8 cellular contexts compared by ENCODE assay signal in genomic region chr14:87745507-87746118, GRCh38.
DNase-seq lines count a peak whose midpoint lies in the region; ATAC-seq, FAIRE-seq and TF ChIP-seq lines count a peak whose summit lies in the region.

No MANE protein-coding gene starts in this region.

- no peaks in the 10 kb centered on the region for H3K4me1 Mint-ChIP-seq in activated T-cell treated with anti-CD3 and anti-CD28 coated beads, Interleukin-2, amount 50 U/mL, for 24 hours (ENCODE audit: low read depth)

- no peaks in the 10 kb centered on the region for H3K9me3 ChIP-seq in keratinocyte (ENCODE audit: control insufficient read depth, low read depth, low read length)

- H3K36me3 Mint-ChIP-seq in activated T-cell treated with anti-CD3 and anti-CD28 coated beads, Interleukin-2, amount 50 U/mL, for 24 hours (ENCODE audit: low read depth) = no peaks in the 10 kb centered on the region

- DNase-seq in activated T-cell treated with anti-CD3 and anti-CD28 coated beads for 48 hours (ENCODE audit: low read depth) (peak; percentile 5), keratinocyte (ENCODE audit: low read depth, low spot score) (no peak), G401 (ENCODE audit: low spot score) (no peak), 8988T (no peak)
- no peak for DNase-seq in activated T-cell treated with anti-CD3 and anti-CD28 coated beads, Interleukin-2, amount 50 U/mL, for 24 hours
- DNase-seq in Jurkat, Clone E6-1 (ENCODE audit: low read depth, low spot score) = peak; percentile 14

- H3K79me2 ChIP-seq in keratinocyte (ENCODE audit: control insufficient read depth, insufficient read depth, low read length) = no peaks in the 10 kb centered on the region

- no peak overlapping the region for H3K9ac ChIP-seq in keratinocyte (ENCODE audit: control insufficient read depth, extremely low read depth, insufficient read depth, low read length)

- no peaks in the 10 kb centered on the region for H4K20me1 ChIP-seq in keratinocyte (ENCODE audit: control insufficient read depth, extremely low read depth, insufficient read depth, low read length)

- no peaks in the 10 kb centered on the region for H3K36me3 ChIP-seq in keratinocyte (ENCODE audit: control insufficient read depth in 2 of 2, extremely low read depth in 1 of 2, insufficient read depth in 2 of 2, low read length in 2 of 2)

- peaks cover 2% of the 10 kb centered on the region for H3K27me3 Mint-ChIP-seq in activated T-cell treated with anti-CD3 and anti-CD28 coated beads, Interleukin-2, amount 50 U/mL, for 24 hours

- no peak overlapping the region for H3K4me3 Mint-ChIP-seq in activated T-cell treated with anti-CD3 and anti-CD28 coated beads, Interleukin-2, amount 50 U/mL, for 24 hours

- H3K27ac ChIP-seq in keratinocyte (ENCODE audit: control insufficient read depth, insufficient read depth, low read length) = no peak overlapping the region

- no peaks in the 10 kb centered on the region for H3K9me1 ChIP-seq in keratinocyte (ENCODE audit: control insufficient read depth, extremely low read depth, insufficient read depth, low read length)

- H3K4me1 ChIP-seq in keratinocyte (ENCODE audit: control insufficient read depth, extremely low read depth, insufficient read depth, low read length) = no peaks in the 10 kb centered on the region

- no peak overlapping the region for H2AFZ ChIP-seq in keratinocyte (ENCODE audit: control insufficient read depth, low read length)

- in situ Hi-C loops in G401 (cut with HindIII; ENCODE audit: low sequenced_read_pairs) = no loop called here

- peaks cover 2% of the 10 kb centered on the region for H3K9me3 Mint-ChIP-seq in activated T-cell treated with anti-CD3 and anti-CD28 coated beads, Interleukin-2, amount 50 U/mL, for 24 hours

- H3K4me2 ChIP-seq in keratinocyte (ENCODE audit: control insufficient read depth, extremely low read depth, insufficient read depth, low read depth, low read length) = no peak overlapping the region

- ATAC-seq in GM21390 (IDR thresholded peaks at IDR 0.05; ENCODE audit: unreplicated experiment) = peak; percentile 89

- H3K27me3 ChIP-seq in keratinocyte (ENCODE audit: control insufficient read depth, extremely low read depth, insufficient read depth, low read length) = no peaks in the 10 kb centered on the region

- H3K27ac Mint-ChIP-seq in activated T-cell treated with anti-CD3 and anti-CD28 coated beads, Interleukin-2, amount 50 U/mL, for 24 hours = no peak overlapping the region

- no peak for FAIRE-seq in keratinocyte (lab: Jason Lieb, UNC)

- dilution Hi-C loops in keratinocyte (cut with MboI; ENCODE audit: extremely low pct_ligation_motif_present, low sequenced_read_pairs) = no loop called here

- TF ChIP-seq CTCF in WI38 (IDR thresholded peaks at IDR 0.05; ENCODE audit: low read depth, low read length) (0 out of 2 replicates have a peak, but pooled peaks have one; percentile 18), keratinocyte (optimal IDR thresholded peaks at IDR 0.05 in 1 of 3, IDR thresholded peaks at IDR 0.05 in 1 of 3, conservative IDR thresholded peaks at IDR 0.05 in 1 of 3; ENCODE audit: extremely low read depth in 1 of 3, insufficient read depth in 2 of 3, low read length in 3 of 3) (peak; percentile 37 to 75 (median 62))

- H3K4me3 ChIP-seq in Jurkat, Clone E6-1 (ENCODE audit: low read length) = no peak overlapping the region
- H3K4me3 ChIP-seq in WI38 (ENCODE audit: low read depth, low read length) = no peak overlapping the region
- no peak overlapping the region for H3K4me3 ChIP-seq in keratinocyte (ENCODE audit: control insufficient read depth in 2 of 3, extremely low read depth in 1 of 3, insufficient read depth in 2 of 3, low read depth in 1 of 3, low read length in 3 of 3)

Comparison
In these comparisons a context has a peak if more than half of its experiments do, and no peak if none do; other contexts are left out.
1. DNase-seq: peak in activated T-cell treated with anti-CD3 and anti-CD28 coated beads for 48 hours (single experiment) and Jurkat, Clone E6-1 (single experiment); none in activated T-cell treated with anti-CD3 and anti-CD28 coated beads, Interleukin-2, amount 50 U/mL, for 24 hours (single experiment), keratinocyte (single experiment), G401 (single experiment) and 8988T (single experiment).